In genomic region chr2:103809390-103809789, GRCh38 we compare ENCODE assay signal across 22 cellular contexts.
"Had no signal": no experiment of that assay in that cellular context is flagged by ENCODE, and none has a peak within 500 bp of the region (broad histone marks: within the 10 kb centered on the region; RNA-seq: fewer than 3 reads in every experiment).

No MANE protein-coding gene starts in this region.

- H3K4me1 Mint-ChIP-seq: stimulated activated memory B cell treated with anti-CD40 and anti-IgM and Interleukin-4, amounts not matched to agents 10 μg/mL and 1 μg/mL and 100 μg/mL, for 72 hours had no signal

- H3K4me1 ChIP-seq: colonic mucosa, psoas muscle, spleen, tibial artery had no signal

- H3K27me3 Mint-ChIP-seq: natural killer cell treated with Interleukin-12 subunit alpha and Interleukin-12 subunit beta and Interleukin-15 and Interleukin-18, amount 100 ng/mL, for 72 hours; stimulated activated memory B cell treated with anti-CD40 and anti-IgM and Interleukin-4, amounts not matched to agents 10 μg/mL and 1 μg/mL and 100 μg/mL, for 72 hours; stimulated activated naive CD8-positive, alpha-beta T cell treated with anti-CD3 and anti-CD28 coated beads, Interleukin-15, Interleukin-2, amounts not matched to agents 100 ng/mL and 50 ng/mL, for 24 hours had no signal

- H3K36me3 ChIP-seq: colonic mucosa, spleen, tibial artery had no signal

- DNase-seq: colonic mucosa; dermis blood vessel endothelial cell; erythroblast; foreskin melanocyte; head of caudate nucleus; hippocampal formation; left colon; left ventricle myocardium superior; midbrain; psoas muscle; retina; spleen; stimulated activated CD4-positive, alpha-beta T cell treated with anti-CD3 and anti-CD28 coated beads, Interleukin-15, amount 100 ng/mL, for 24 hours; stimulated activated CD4-positive, alpha-beta T cell treated with anti-CD3 and anti-CD28 coated beads, Interleukin-1b, Interleukin-23, amount 100 ng/mL, for 48 hours; stimulated activated CD4-positive, alpha-beta T cell treated with anti-CD3 and anti-CD28 coated beads, Interleukin-4, amount 100 ng/mL, for 24 hours; tibial artery had no signal

- FAIRE-seq: endothelial cell of umbilical vein had no signal

- H3K27ac Mint-ChIP-seq: natural killer cell treated with Interleukin-12 subunit alpha and Interleukin-12 subunit beta and Interleukin-15 and Interleukin-18, amount 100 ng/mL, for 72 hours; stimulated activated memory B cell treated with anti-CD40 and anti-IgM and Interleukin-4, amounts not matched to agents 10 μg/mL and 1 μg/mL and 100 μg/mL, for 72 hours; stimulated activated naive CD8-positive, alpha-beta T cell treated with anti-CD3 and anti-CD28 coated beads, Interleukin-15, Interleukin-2, amounts not matched to agents 100 ng/mL and 50 ng/mL, for 24 hours had no signal

- H3K4me3 ChIP-seq: colonic mucosa, lung, psoas muscle, spleen, tibial artery had no signal

- H3K4me3 Mint-ChIP-seq: natural killer cell treated with Interleukin-12 subunit alpha and Interleukin-12 subunit beta and Interleukin-15 and Interleukin-18, amount 100 ng/mL, for 72 hours; stimulated activated memory B cell treated with anti-CD40 and anti-IgM and Interleukin-4, amounts not matched to agents 10 μg/mL and 1 μg/mL and 100 μg/mL, for 72 hours; stimulated activated naive CD8-positive, alpha-beta T cell treated with anti-CD3 and anti-CD28 coated beads, Interleukin-15, Interleukin-2, amounts not matched to agents 100 ng/mL and 50 ng/mL, for 24 hours had no signal

- H3K27me3 ChIP-seq: colonic mucosa, spleen, tibial artery had no signal

- ATAC-seq: left colon; left ventricle myocardium superior; natural killer cell treated with Interleukin-12 subunit alpha and Interleukin-12 subunit beta and Interleukin-15 and Interleukin-18, amount 100 ng/mL, for 72 hours; psoas muscle; sciatic nerve; stimulated activated memory B cell treated with anti-CD40 and anti-IgM and Interleukin-4, amounts not matched to agents 10 μg/mL and 1 μg/mL and 100 μg/mL, for 72 hours had no signal

- H3K36me3 Mint-ChIP-seq: stimulated activated memory B cell treated with anti-CD40 and anti-IgM and Interleukin-4, amounts not matched to agents 10 μg/mL and 1 μg/mL and 100 μg/mL, for 72 hours had no signal

- H3K9me3 Mint-ChIP-seq: stimulated activated memory B cell treated with anti-CD40 and anti-IgM and Interleukin-4, amounts not matched to agents 10 μg/mL and 1 μg/mL and 100 μg/mL, for 72 hours; stimulated activated naive CD8-positive, alpha-beta T cell treated with anti-CD3 and anti-CD28 coated beads, Interleukin-15, Interleukin-2, amounts not matched to agents 100 ng/mL and 50 ng/mL, for 24 hours had no signal

- H3K27ac ChIP-seq: colonic mucosa, psoas muscle, spleen, tibial artery had no signal

- H3K9me3 ChIP-seq: colonic mucosa, psoas muscle, tibial artery had no signal
